In the genomic region with DNA sequence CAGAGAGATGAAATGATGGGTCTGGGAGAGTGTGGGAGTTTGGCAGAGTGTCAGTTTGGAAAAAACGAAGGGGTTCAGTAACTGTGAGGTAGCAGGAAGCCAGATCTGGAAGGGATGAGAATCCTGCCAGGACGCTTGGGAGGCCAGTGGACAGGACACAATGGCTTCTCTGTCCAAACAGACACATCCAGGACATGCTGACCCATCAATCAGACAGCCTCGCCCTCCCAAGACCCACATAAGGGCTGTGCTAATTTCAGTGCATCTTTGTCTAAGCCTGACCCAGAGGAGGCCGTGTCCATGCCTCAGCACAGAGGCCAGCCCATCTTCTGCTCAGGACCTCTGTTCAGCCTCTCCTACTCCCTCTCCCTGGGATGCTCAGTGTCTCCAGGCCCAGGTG, we compare ENCODE assay signal across 18 cellular contexts.
"Had no signal": no experiment of that assay in that cellular context is flagged by ENCODE, and none has a peak within 500 bp of the region (broad histone marks: within the 10 kb centered on the region; RNA-seq: fewer than 3 reads in every experiment).

No MANE protein-coding gene starts in this region.

- H3K36me3 Mint-ChIP-seq: naive thymus-derived CD8-positive, alpha-beta T cell had no signal

- DNase-seq: activated CD4-positive, alpha-beta memory T cell treated with anti-CD3 and anti-CD28 coated beads, Interleukin-2, amount 10 ng/mL, durations not matched to agents 7 days and 5 days; activated CD4-positive, alpha-beta T cell treated with anti-CD3 and anti-CD28 coated beads, Interleukin-2, amount 10 ng/mL, durations not matched to agents 24 days and 14 days; activated gamma-delta T cell; activated naive CD4-positive, alpha-beta T cell treated with anti-CD3 and anti-CD28 coated beads, Interleukin-2, amount 50 U/mL, for 16 hours; activated naive CD8-positive, alpha-beta T cell treated with anti-CD3 and anti-CD28 coated beads, Interleukin-2, amount 50 U/mL, for 24 hours; cortex of kidney; foreskin fibroblast; lower lobe of right lung; naive thymus-derived CD8-positive, alpha-beta T cell; right lobe of liver; stimulated activated CD4-positive, alpha-beta T cell treated with anti-CD3 and anti-CD28 coated beads, Interleukin-1b, Interleukin-23, amount 100 ng/mL, for 48 hours had no signal

- H3K4me1 Mint-ChIP-seq: activated naive CD8-positive, alpha-beta T cell treated with anti-CD3 and anti-CD28 coated beads, Interleukin-2, amount 50 U/mL, for 24 hours had no signal

- H3K27ac ChIP-seq: cardiac muscle cell, lower lobe of right lung, right lobe of liver, skin epidermis, tibial nerve had no signal

- H3K9me3 ChIP-seq: lower lobe of right lung, right lobe of liver, tibial nerve had no signal

- H3K27me3 ChIP-seq: cardiac muscle cell, right lobe of liver, tibial nerve had no signal

- H3K9me3 Mint-ChIP-seq: activated CD4-positive, alpha-beta memory T cell treated with anti-CD3 and anti-CD28 coated beads, Interleukin-2, amount 10 ng/mL, durations not matched to agents 7 days and 5 days; activated CD4-positive, alpha-beta T cell treated with anti-CD3 and anti-CD28 coated beads, Interleukin-2, amount 10 ng/mL, durations not matched to agents 24 days and 14 days; activated naive CD8-positive, alpha-beta T cell treated with anti-CD3 and anti-CD28 coated beads, Interleukin-2, amount 50 U/mL, for 24 hours; activated T-helper 1 cell treated with anti-CD3 and anti-CD28 coated beads, Interleukin-12 subunit alpha, Interleukin-12 subunit beta, Interleukin-2, Interleukin-4 antibody, amounts not matched to agents 30 ng/mL and 10 ng/mL and 1 ng/mL, durations not matched to agents 14 hours and 24 hours and 36 hours; stimulated activated naive CD8-positive, alpha-beta T cell treated with anti-CD3 and anti-CD28 coated beads, Interleukin-15, Interleukin-2, amounts not matched to agents 100 ng/mL and 50 ng/mL, for 24 hours had no signal

- H3K4me3 Mint-ChIP-seq: activated CD4-positive, alpha-beta memory T cell treated with anti-CD3 and anti-CD28 coated beads, Interleukin-2, amount 10 ng/mL, durations not matched to agents 7 days and 5 days; activated CD4-positive, alpha-beta T cell treated with anti-CD3 and anti-CD28 coated beads, Interleukin-2, amount 10 ng/mL, durations not matched to agents 24 days and 14 days; activated naive CD8-positive, alpha-beta T cell treated with anti-CD3 and anti-CD28 coated beads, Interleukin-2, amount 50 U/mL, for 24 hours; activated T-helper 1 cell treated with anti-CD3 and anti-CD28 coated beads, Interleukin-12 subunit alpha, Interleukin-12 subunit beta, Interleukin-2, Interleukin-4 antibody, amounts not matched to agents 30 ng/mL and 10 ng/mL and 1 ng/mL, durations not matched to agents 14 hours and 24 hours and 36 hours; naive thymus-derived CD8-positive, alpha-beta T cell; stimulated activated naive CD8-positive, alpha-beta T cell treated with anti-CD3 and anti-CD28 coated beads, Interleukin-15, Interleukin-2, amounts not matched to agents 100 ng/mL and 50 ng/mL, for 24 hours had no signal

- H3K27ac Mint-ChIP-seq: activated CD4-positive, alpha-beta memory T cell treated with anti-CD3 and anti-CD28 coated beads, Interleukin-2, amount 10 ng/mL, durations not matched to agents 7 days and 5 days; activated CD4-positive, alpha-beta T cell treated with anti-CD3 and anti-CD28 coated beads, Interleukin-2, amount 10 ng/mL, durations not matched to agents 24 days and 14 days; activated naive CD8-positive, alpha-beta T cell treated with anti-CD3 and anti-CD28 coated beads, Interleukin-2, amount 50 U/mL, for 24 hours; activated T-helper 1 cell treated with anti-CD3 and anti-CD28 coated beads, Interleukin-12 subunit alpha, Interleukin-12 subunit beta, Interleukin-2, Interleukin-4 antibody, amounts not matched to agents 30 ng/mL and 10 ng/mL and 1 ng/mL, durations not matched to agents 14 hours and 24 hours and 36 hours; naive thymus-derived CD8-positive, alpha-beta T cell; stimulated activated naive CD8-positive, alpha-beta T cell treated with anti-CD3 and anti-CD28 coated beads, Interleukin-15, Interleukin-2, amounts not matched to agents 100 ng/mL and 50 ng/mL, for 24 hours had no signal

- H3K36me3 ChIP-seq: cardiac muscle cell, lower lobe of right lung, right lobe of liver, tibial nerve had no signal

- H3K4me1 ChIP-seq: lower lobe of right lung, right lobe of liver, tibial nerve had no signal

- H3K4me3 ChIP-seq: cardiac muscle cell, lower lobe of right lung, right lobe of liver, skin epidermis, tibial nerve had no signal

- ATAC-seq: activated CD4-positive, CD25-positive, alpha-beta regulatory T cell treated with anti-CD3 and anti-CD28 coated beads, Interleukin-2, amount 50 U/mL, for 24 hours; activated naive CD8-positive, alpha-beta T cell treated with anti-CD3 and anti-CD28 coated beads, Interleukin-2, amount 50 U/mL, for 24 hours; left lobe of liver; lower lobe of right lung; naive thymus-derived CD8-positive, alpha-beta T cell had no signal
